In genomic region chr6:110358536-110359148, GRCh38 we compare ENCODE assay signal across 8 cellular contexts. TPM values are rescaled to one million over a fixed set of nuclear protein-coding genes. Genes with fewer than 3 reads are reported as not detected.
A peak's percentile ranks its signal among the peaks of the same experiment; 100 is the strongest.
DNase-seq lines count a peak whose midpoint lies in the region; ATAC-seq and TF ChIP-seq lines count a peak whose summit lies in the region.

No MANE protein-coding gene starts in this region.

- peak overlapping the region; percentile 65 to 92 (median 83) for H3K4me2 ChIP-seq in BLaER1 treated with 17β-estradiol and CSF1 and Interleukin-3, amounts not matched to agents 10 nM and 100 nM
- peak overlapping the region; percentile 74 for H3K4me2 ChIP-seq in trophoblast cell (ENCODE audit: low read length)

- peak overlapping the region; percentile 96 for H3K14ac ChIP-seq in trophoblast cell (ENCODE audit: low read length)

- H3K36me3 ChIP-seq in BLaER1 treated with 17β-estradiol and CSF1 and Interleukin-3, amounts not matched to agents 10 nM and 100 nM, result peaks cover 0 to 6% (median 0%) of the 10 kb centered on the region in 11 experiments; a peak in 2 of 22 replicates
- H3K36me3 ChIP-seq in trophoblast cell (ENCODE audit: control insufficient read depth in 1 of 2, insufficient read depth in 2 of 2, low read length in 2 of 2), result no peaks in the 10 kb centered on the region

- H3K4me1 ChIP-seq in BLaER1 treated with 17β-estradiol and CSF1 and Interleukin-3, amounts not matched to agents 10 nM and 100 nM, result peaks cover 0 to 10% (median 7%) of the 10 kb centered on the region in 10 experiments; a peak in 8 of 20 replicates
- peaks cover 9 to 27% of the 10 kb centered on the region in 2 experiments for H3K4me1 ChIP-seq in trophoblast cell (ENCODE audit: control insufficient read depth in 1 of 2, insufficient read depth in 2 of 2, low read length in 2 of 2)

- H3K79me2 ChIP-seq in trophoblast cell (ENCODE audit: control insufficient read depth, insufficient read depth, low read length, poor library complexity), result peaks cover 6% of the 10 kb centered on the region

- no peak overlapping the region for H3K27ac ChIP-seq in BLaER1 treated with 17β-estradiol and CSF1 and Interleukin-3, amounts not matched to agents 10 nM and 100 nM
- H3K27ac ChIP-seq in trophoblast cell (ENCODE audit: low read depth, low read length), result peak overlapping the region; percentile 50

- H2BK5ac ChIP-seq in trophoblast cell (ENCODE audit: low read depth, low read length, poor library complexity), result peak overlapping the region; percentile 83

- peak overlapping the region; percentile 84 for H3K18ac ChIP-seq in trophoblast cell (ENCODE audit: low read length)

- H2BK12ac ChIP-seq in trophoblast cell (ENCODE audit: low read length), result peak overlapping the region; percentile 75

- H2AK5ac ChIP-seq in trophoblast cell (ENCODE audit: low read length), result peak overlapping the region; percentile 96

- no peak for ATAC-seq in HG03342 (IDR thresholded peaks at IDR 0.05; ENCODE audit: unreplicated experiment)

- peak overlapping the region; percentile 79 for H4K12ac ChIP-seq in trophoblast cell (ENCODE audit: low read depth, low read length)

- peak overlapping the region; percentile 96 for H2AFZ ChIP-seq in trophoblast cell (ENCODE audit: insufficient read depth, low read length, poor library complexity)

- H4K8ac ChIP-seq in trophoblast cell (ENCODE audit: low read depth, low read length), result peak overlapping the region; percentile 77

- peaks cover 36% of the 10 kb centered on the region for H3K79me1 ChIP-seq in trophoblast cell (ENCODE audit: low read length)

- peak overlapping the region; percentile 47 to 70 (median 58); a peak in 19 of 20 replicates for H3K4me3 ChIP-seq in BLaER1 treated with 17β-estradiol and CSF1 and Interleukin-3, amounts not matched to agents 10 nM and 100 nM
- H3K4me3 ChIP-seq in fibroblast of villous mesenchyme (ENCODE audit: low read depth, low read length), result peak overlapping the region; percentile 36
- H3K4me3 ChIP-seq in trophoblast cell (ENCODE audit: low read depth, low read length), result peak overlapping the region; percentile 69

- H4K20me1 ChIP-seq in BLaER1 treated with 17β-estradiol and CSF1 and Interleukin-3, amounts not matched to agents 10 nM and 100 nM, result no peaks in the 10 kb centered on the region

- peaks cover 29 to 40% (median 35%) of the 10 kb centered on the region in 11 experiments for H3K9me3 ChIP-seq in BLaER1 treated with 17β-estradiol and CSF1 and Interleukin-3, amounts not matched to agents 10 nM and 100 nM (replicated peaks in 1 of 11)
- no peaks in the 10 kb centered on the region for H3K9me3 ChIP-seq in trophoblast cell (ENCODE audit: insufficient read depth, low read depth, low read length)

- H4K91ac ChIP-seq in trophoblast cell (ENCODE audit: low read depth, low read length), result peak overlapping the region; percentile 65

- peak overlapping the region; percentile 67 for H3K4ac ChIP-seq in trophoblast cell (ENCODE audit: low read depth, low read length)

- TF ChIP-seq CTCF in fibroblast of villous mesenchyme (IDR thresholded peaks at IDR 0.05; ENCODE audit: insufficient read depth, low read depth, low read length), result no peak

- peak overlapping the region in 2 of 11 experiments; percentile 16 to 27; a peak in 2 of 22 replicates for H3K9ac ChIP-seq in BLaER1 treated with 17β-estradiol and CSF1 and Interleukin-3, amounts not matched to agents 10 nM and 100 nM
- peak overlapping the region; percentile 72 for H3K9ac ChIP-seq in trophoblast cell (ENCODE audit: low read length)

- DNase-seq in NCI-H82 treated with DMSO at 0.1 percent for 48 hours (lab: John Stamatoyannopoulos, UW; ENCODE audit: unreplicated experiment), result peak; percentile 16
- no peak for DNase-seq in fibroblast of villous mesenchyme (ENCODE audit: low read depth)
- DNase-seq in trophoblast cell, result no peak
- DNase-seq in T-helper 2 cell, result no peak
- no peak for DNase-seq in HuH-7.5 (ENCODE audit: low spot score)
- no peak for DNase-seq in middle frontal gyrus (ENCODE audit: extremely low spot score, low spot score)

- WGBS in trophoblast cell (ENCODE audit: extremely low coverage, insufficient coverage, insufficient read length), result no CpG with 5 or more reads among the region's 13 CpGs

- peak overlapping the region; percentile 95 for H2BK120ac ChIP-seq in trophoblast cell (ENCODE audit: insufficient read depth, low read length, poor library complexity)

- H3K27me3 ChIP-seq in BLaER1 treated with 17β-estradiol and CSF1 and Interleukin-3, amounts not matched to agents 10 nM and 100 nM, result peaks cover 45 to 61% (median 54%) of the 10 kb centered on the region in 11 experiments
- H3K27me3 ChIP-seq in trophoblast cell (ENCODE audit: insufficient read depth, low read length), result no peaks in the 10 kb centered on the region

- no peak overlapping the region for H3K23ac ChIP-seq in trophoblast cell (ENCODE audit: low read length)

RNA-seq across cellular contexts. Expression of gene METTL24, which starts 0.5 kb away (rescaled TPM):
- total RNA-seq in fibroblast of villous mesenchyme, result 0.32 TPM in 1 of 2 replicates, not detected in the other
- 3.4 and 3.6 TPM in 2 replicates for polyA plus RNA-seq in trophoblast cell (2013)

RNA-seq across cellular contexts. Expression of gene DDO, which starts 56.7 kb away (rescaled TPM):
- 1.9 and 3.9 TPM in 2 replicates for total RNA-seq in fibroblast of villous mesenchyme
- not detected in 2 replicates for polyA plus RNA-seq in trophoblast cell (2013)
